13 cellular contexts compared by ENCODE assay signal in the genomic region with DNA sequence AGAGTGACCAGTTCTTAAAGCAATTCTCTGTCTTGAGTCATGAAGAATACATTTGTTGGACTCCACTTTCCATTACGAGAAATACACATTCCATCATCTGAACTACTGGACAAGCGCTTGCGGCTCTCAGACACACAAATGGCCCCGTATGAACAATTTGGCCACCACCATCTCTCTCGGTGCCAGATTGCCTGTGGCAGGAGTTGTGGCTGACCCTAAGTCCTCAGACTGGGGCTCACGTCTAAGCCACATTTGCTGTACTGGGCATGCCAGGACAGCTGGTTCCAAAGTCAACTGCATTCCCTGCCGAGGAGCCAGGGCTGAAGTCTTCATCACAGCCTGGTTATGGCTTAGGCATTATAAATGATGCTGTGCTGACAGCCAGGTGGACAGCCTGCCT.
"Had no signal": no experiment of that assay in that cellular context is flagged by ENCODE, and none has a peak within 500 bp of the region (broad histone marks: within the 10 kb centered on the region; RNA-seq: fewer than 3 reads in every experiment).

No MANE protein-coding gene starts in this region.

- H3K4me3 ChIP-seq: adrenal gland, gastroesophageal sphincter, left lung, pancreas, SK-N-MC, smooth muscle cell, transverse colon had no signal

- H3K4me1 Mint-ChIP-seq: activated CD4-positive, alpha-beta T cell treated with anti-CD3 and anti-CD28 coated beads for 36 hours; memory B cell; T-cell had no signal

- ATAC-seq: activated CD4-positive, alpha-beta T cell treated with anti-CD3 and anti-CD28 coated beads for 36 hours; gastroesophageal sphincter; left lung; pancreas; T-cell had no signal

- H3K4me3 Mint-ChIP-seq: activated CD4-positive, alpha-beta T cell treated with anti-CD3 and anti-CD28 coated beads for 36 hours; activated naive CD4-positive, alpha-beta T cell treated with anti-CD3 and anti-CD28 coated beads for 36 hours; memory B cell; T-cell had no signal

- H3K9me3 ChIP-seq: adrenal gland, gastroesophageal sphincter, left lung, pancreas, transverse colon had no signal

- H3K27ac ChIP-seq: adrenal gland, gastroesophageal sphincter, left lung, pancreas, SK-N-MC, transverse colon, WERI-Rb-1 had no signal

- H3K4me1 ChIP-seq: left lung, pancreas, transverse colon had no signal

- DNase-seq: activated CD4-positive, alpha-beta T cell treated with anti-CD3 and anti-CD28 coated beads for 36 hours; activated naive CD4-positive, alpha-beta T cell treated with anti-CD3 and anti-CD28 coated beads for 36 hours; adrenal gland; left lung; pancreas; retina; T-cell; transverse colon; WERI-Rb-1 had no signal

- H3K27me3 ChIP-seq: adrenal gland, gastroesophageal sphincter, left lung, pancreas, transverse colon had no signal

- H3K36me3 ChIP-seq: adrenal gland, gastroesophageal sphincter, left lung, pancreas, transverse colon, WERI-Rb-1 had no signal

- H3K27ac Mint-ChIP-seq: activated CD4-positive, alpha-beta T cell treated with anti-CD3 and anti-CD28 coated beads for 36 hours; activated naive CD4-positive, alpha-beta T cell treated with anti-CD3 and anti-CD28 coated beads for 36 hours; memory B cell; T-cell had no signal

- H3K9me3 Mint-ChIP-seq: activated naive CD4-positive, alpha-beta T cell treated with anti-CD3 and anti-CD28 coated beads for 36 hours; memory B cell; T-cell had no signal

- H3K27me3 Mint-ChIP-seq: activated CD4-positive, alpha-beta T cell treated with anti-CD3 and anti-CD28 coated beads for 36 hours; memory B cell; T-cell had no signal
